9 cellular contexts compared by ENCODE assay signal in genomic region chr3:42057561-42058211, GRCh38. TPM values are rescaled to one million over a fixed set of nuclear protein-coding genes. Genes with fewer than 3 reads are reported as not detected.
DNase-seq lines count a peak whose midpoint lies in the region; ATAC-seq and TF ChIP-seq lines count a peak whose summit lies in the region.
"Had no signal": no experiment of that assay in that cellular context is flagged by ENCODE, and none has a peak within 500 bp of the region (broad histone marks: within the 10 kb centered on the region; RNA-seq: fewer than 3 reads in every experiment).

No MANE protein-coding gene starts in this region.

- DNase-seq in psoas muscle (no peak), NCI-H1930 (lab: John Stamatoyannopoulos, UW) (no peak), stomach (no peak), tibial artery (no peak)
- DNase-seq in activated CD4-positive, alpha-beta T cell treated with anti-CD3 and anti-CD28 coated beads for 48 hours, result no peak
- DNase-seq: esophagus squamous epithelium had no signal

- H3K9me3 ChIP-seq in OCI-LY1 (ENCODE audit: low read length) (no peaks in the 10 kb centered on the region), psoas muscle (no peaks in the 10 kb centered on the region), stomach (no peaks in the 10 kb centered on the region), tibial artery (no peaks in the 10 kb centered on the region)
- H3K9me3 ChIP-seq: esophagus squamous epithelium had no signal

- no peak for TF ChIP-seq EP300 in stomach (IDR thresholded peaks at IDR 0.05)

- no peak for TF ChIP-seq POLR2A in stomach (IDR thresholded peaks at IDR 0.05)

- H3K36me3 ChIP-seq in OCI-LY1 (ENCODE audit: insufficient read depth, low read length) (peaks cover 9% of the 10 kb centered on the region; the same call in 1 of the 2 replicates), psoas muscle (ENCODE audit: insufficient read depth in 1 of 2, low read depth in 1 of 2) (no peaks in the 10 kb centered on the region), stomach (no peaks in the 10 kb centered on the region), tibial artery (no peaks in the 10 kb centered on the region)
- H3K36me3 ChIP-seq: esophagus squamous epithelium had no signal

- peaks cover 80% of the 10 kb centered on the region for H3K4me1 ChIP-seq in OCI-LY1 (ENCODE audit: insufficient read depth, low read length, severe bottlenecking)
- peaks cover 65% of the 10 kb centered on the region for H3K4me1 ChIP-seq in psoas muscle
- H3K4me1 ChIP-seq in stomach, result peaks cover 8 to 60% (median 41%) of the 10 kb centered on the region in 4 donors
- peaks cover 0 to 75% (median 39%) of the 10 kb centered on the region in 4 donors for H3K4me1 ChIP-seq in tibial artery

- no peak overlapping the region for H2AFZ ChIP-seq in OCI-LY1 (ENCODE audit: low read length)

- 64 to 75% (median 67%) methylated on average over 7 of the region's 7 CpGs for WGBS in psoas muscle, 3 donors
- 70 to 81% (median 78%) methylated on average over 7 of the region's 7 CpGs for WGBS in stomach, 5 donors

- no peaks in the 10 kb centered on the region for H3K9me2 ChIP-seq in OCI-LY1 (ENCODE audit: low read depth, low read length)

- peak overlapping the region; percentile 58 for H3K4me2 ChIP-seq in OCI-LY1 (ENCODE audit: low read length)

- peak overlapping the region; percentile 27 for H3K4me3 ChIP-seq in OCI-LY1 (ENCODE audit: low read depth, low read length, poor library complexity, severe bottlenecking)
- H3K4me3 ChIP-seq in psoas muscle, result no peak overlapping the region
- no peak overlapping the region for H3K4me3 ChIP-seq in stomach
- no peak overlapping the region for H3K4me3 ChIP-seq in tibial artery
- H3K4me3 ChIP-seq: esophagus squamous epithelium had no signal

- intact Hi-C loops in psoas muscle (cut with DNase I) (no loop called here), stomach (cut with DNase I; ENCODE audit: low total_unique reads) (no loop called here), tibial artery (cut with DNase I; ENCODE audit: low total_unique reads) (no loop called here)

- H3K27ac ChIP-seq in OCI-LY1 (ENCODE audit: low read depth, low read length, poor library complexity, severe bottlenecking) (peak overlapping the region; percentile 91), psoas muscle (peak overlapping the region; percentile 48), stomach (no peak overlapping the region), tibial artery (no peak overlapping the region)

- H3K79me2 ChIP-seq in OCI-LY1 (ENCODE audit: insufficient read depth, low read length), result peaks cover 71% of the 10 kb centered on the region

- H4K20me1 ChIP-seq in OCI-LY1 (ENCODE audit: insufficient read depth, low read length), result no peaks in the 10 kb centered on the region

- H3K27me3 ChIP-seq in OCI-LY1 (ENCODE audit: insufficient read depth, low read length) (no peaks in the 10 kb centered on the region), psoas muscle (ENCODE audit: insufficient read depth in 3 of 3, low read length in 2 of 3) (no peaks in the 10 kb centered on the region), stomach (no peaks in the 10 kb centered on the region), tibial artery (no peaks in the 10 kb centered on the region)
- H3K27me3 ChIP-seq: esophagus squamous epithelium had no signal

- TF ChIP-seq CTCF in OCI-LY1 (IDR thresholded peaks at IDR 0.05; ENCODE audit: low read length) (no peak), psoas muscle (IDR thresholded peaks at IDR 0.05) (no peak), stomach (IDR thresholded peaks at IDR 0.05) (no peak), tibial artery (IDR thresholded peaks at IDR 0.05) (no peak)

- ATAC-seq in GM19035 (IDR thresholded peaks at IDR 0.05; ENCODE audit: unreplicated experiment), result peak; percentile 87
- ATAC-seq in HG02623 (IDR thresholded peaks at IDR 0.05; ENCODE audit: unreplicated experiment), result peak; percentile 64
- no peak for ATAC-seq in psoas muscle

- no peaks in the 10 kb centered on the region for H3F3A ChIP-seq in OCI-LY1 (ENCODE audit: insufficient read depth, low read length)

- peak overlapping the region; percentile 51; the same call in 1 of the 2 replicates for H3K9ac ChIP-seq in OCI-LY1 (ENCODE audit: low read length)

RNA-seq across cellular contexts. Expression of gene TRAK1, which starts 33.5 kb away (rescaled TPM):
- total RNA-seq in psoas muscle (100 to 1,000 TPM in 3 of 4 donors, 10 to 100 TPM in 1; 94.8 to 128 (median 120) TPM), stomach (100 to 1,000 TPM in 4 of 5 donors, 10 to 100 TPM in 1; 67.1 to 328 (median 107) TPM)
- polyA plus RNA-seq in psoas muscle (10 to 100 TPM; 30.8 to 68.2 (median 45.2) TPM), stomach (10 to 100 TPM; 17.2 to 33.5 (median 20.1) TPM)

Comparison
In these comparisons a context has a peak if more than half of its experiments do, and no peak if none do; other contexts are left out.
1. ATAC-seq: peak in GM19035 (single experiment) and HG02623 (single experiment); none in psoas muscle (0 of 4).
2. H3K27ac ChIP-seq: peak in OCI-LY1 (single experiment) and psoas muscle (single experiment); none in stomach (0 of 5) and tibial artery (0 of 2).